Comparison of ENCODE assay signal across 10 cellular contexts in genomic region chr11:68659158-68659921, GRCh38. TPM values are rescaled to one million over a fixed set of nuclear protein-coding genes. Genes with fewer than 3 reads are reported as not detected.
DNase-seq lines count a peak whose midpoint lies in the region; ATAC-seq, FAIRE-seq and TF ChIP-seq lines count a peak whose summit lies in the region.
"Had no signal": no experiment of that assay in that cellular context is flagged by ENCODE, and none has a peak within 500 bp of the region (broad histone marks: within the 10 kb centered on the region; RNA-seq: fewer than 3 reads in every experiment).

No MANE protein-coding gene starts in this region.

- DNase-seq in AG20443 (ENCODE audit: low spot score) = peak; percentile 93
- DNase-seq in NCI-H146 treated with DMSO at 0.1 percent for 48 hours (lab: John Stamatoyannopoulos, UW; ENCODE audit: unreplicated experiment) = peak; percentile 86
- DNase-seq in HepG2 (ENCODE audit: low spot score) = peak; percentile 55
- no peak for DNase-seq in GM10266 (ENCODE audit: extremely low spot score)
- DNase-seq in activated gamma-delta T cell (lab: John Stamatoyannopoulos, UW) = no peak
- no peak for DNase-seq in HuH-7 (ENCODE audit: low spot score)

- H3K4me3 ChIP-seq in HepG2 (replicated peaks in 1 of 3; ENCODE audit: insufficient read depth in 1 of 3, low read depth in 2 of 3, low read length in 3 of 3) = no peak overlapping the region

- WGBS in HepG2 (ENCODE audit: low lambda C conversion rate) = 24% methylated on average over 20 of the region's 22 CpGs

- H4K20me1 ChIP-seq in HepG2 (ENCODE audit: insufficient read depth, low read length) = no peaks in the 10 kb centered on the region

- TF ChIP-seq RAD21 in HepG2 (CRISPR knock-in tag; IDR thresholded peaks at IDR 0.05) = no peak

- peaks cover 20% of the 10 kb centered on the region for H3K4me1 Mint-ChIP-seq in brain

- H3K36me3 ChIP-seq in HepG2 (replicated peaks in 1 of 2; ENCODE audit: control insufficient read depth in 1 of 2, insufficient read depth in 2 of 2, low read length in 2 of 2) = no peaks in the 10 kb centered on the region

- no peak for FAIRE-seq in HepG2 (lab: Jason Lieb, UNC)
- FAIRE-seq: TTC549 had no signal

- TF ChIP-seq POLR2A in HepG2 (IDR thresholded peaks at IDR 0.05; ENCODE audit: insufficient read depth in 1 of 2, low read depth in 2 of 2, low read length in 2 of 2) = no peak

- H3K4me2 ChIP-seq in HepG2 (ENCODE audit: low read depth, low read length) = no peak overlapping the region

- POLR2A ChIA-PET in HepG2 (lab: Yijun Ruan, JAX) = no interaction called here

- H3K4me1 ChIP-seq in HepG2 (ENCODE audit: insufficient read depth, low read length) = peaks cover 5% of the 10 kb centered on the region

- intact Hi-C loops in HepG2 (cut with micrococcal nuclease; ENCODE audit: unreplicated experiment) = loop anchor here (10.0 kb wide), 1 partner anchor 145 kb away; no protein-coding TSS in a partner anchor

- ATAC-seq in HepG2 (peak; percentile 80), GM19467 (IDR thresholded peaks at IDR 0.05; ENCODE audit: unreplicated experiment) (no peak)
- ATAC-seq: naive thymus-derived CD8-positive, alpha-beta T cell had no signal

- H3K27ac ChIP-seq in HepG2 (ENCODE audit: extremely low read length, insufficient read depth, low read length) = no peak overlapping the region

- no peaks in the 10 kb centered on the region for H3K36me3 Mint-ChIP-seq in brain

- CTCF ChIA-PET in HepG2 (lab: Yijun Ruan, JAX; ENCODE audit: low intra/inter-chr PET ratio, low total read pairs) = no interaction called here

- TF ChIP-seq CTCF in brain (conservative IDR thresholded peaks at IDR 0.05) (no peak), HepG2 (CRISPR knock-in tag; IDR thresholded peaks at IDR 0.05) (no peak), GM10266 (IDR thresholded peaks at IDR 0.05; ENCODE audit: control insufficient read depth, insufficient read depth, low read depth, missing control alignments) (no peak)

- H3K27me3 ChIP-seq in HepG2 (ENCODE audit: control insufficient read depth in 1 of 2, insufficient read depth in 2 of 2, low read length in 2 of 2) = peaks cover 10 to 74% of the 10 kb centered on the region in 2 experiments

- no TSS peak for BruUV-seq in HepG2 (replicated peaks; lab: Mats Ljungman, UMichigan)

- H3K9me3 ChIP-seq in HepG2 (ENCODE audit: low read length) = no peaks in the 10 kb centered on the region

- no peaks in the 10 kb centered on the region for H3K79me2 ChIP-seq in HepG2 (ENCODE audit: insufficient read depth, low read length)

- H3K27ac Mint-ChIP-seq in brain = peak overlapping the region; percentile 14 to 91 (median 76)
- H3K27ac Mint-ChIP-seq: naive thymus-derived CD8-positive, alpha-beta T cell had no signal

- in situ Hi-C loops in HepG2 (cut with HindIII; ENCODE audit: extremely low pct_ligation_motif_present, low pct_unique_long_range_greater_than_20kb) = no loop called here

- TF ChIP-seq EP300 in HepG2 (IDR thresholded peaks at IDR 0.05; ENCODE audit: low read depth in 2 of 2, low read length in 2 of 2) = no peak
- no peak for TF ChIP-seq EP300 in HepG2 (CRISPR knock-in tag; IDR thresholded peaks at IDR 0.05; ENCODE audit: borderline replicate concordance)

- H3K27me3 Mint-ChIP-seq in brain = peaks cover 65% of the 10 kb centered on the region

- H2AFZ ChIP-seq in HepG2 (ENCODE audit: low read length) = no peak overlapping the region

- no peak overlapping the region for H3K9ac ChIP-seq in HepG2 (ENCODE audit: insufficient read depth, low read depth, low read length)

- peak overlapping the region; percentile 5 to 64 (median 21) for H3K4me3 Mint-ChIP-seq in brain
- H3K4me3 Mint-ChIP-seq: naive thymus-derived CD8-positive, alpha-beta T cell had no signal

- H3K9me3 Mint-ChIP-seq in brain = peaks cover 3 to 27% (median 19%) of the 10 kb centered on the region in 5 experiments

TF ChIP-seq in HepG2, 621 proteins besides CTCF, POLR2A, EP300 and RAD21 (continues in another document):
- no peak for TF ChIP-seq TEF (CRISPR knock-in tag; IDR thresholded peaks at IDR 0.05)
- no peak for TF ChIP-seq IKZF5 (CRISPR knock-in tag; IDR thresholded peaks at IDR 0.05)
- no peak for TF ChIP-seq CBFB (CRISPR knock-in tag; IDR thresholded peaks at IDR 0.05)
- peak; percentile 41; the same call in 1 of the 2 replicates for TF ChIP-seq SOX5 (CRISPR knock-in tag; IDR thresholded peaks at IDR 0.05; ENCODE audit: borderline replicate concordance)
- TF ChIP-seq RFX5 (IDR thresholded peaks at IDR 0.05; ENCODE audit: low read depth, low read length) = peak; percentile 72
- no peak for TF ChIP-seq ZSCAN12 (CRISPR knock-in tag; IDR thresholded peaks at IDR 0.05)
- TF ChIP-seq TAF15 (IDR thresholded peaks at IDR 0.05; ENCODE audit: low read depth, low read length, poor library complexity, severe bottlenecking) = no peak
- TF ChIP-seq ZNF530 (CRISPR knock-in tag; IDR thresholded peaks at IDR 0.05; ENCODE audit: low read depth) = no peak
- TF ChIP-seq, protein P1, sequence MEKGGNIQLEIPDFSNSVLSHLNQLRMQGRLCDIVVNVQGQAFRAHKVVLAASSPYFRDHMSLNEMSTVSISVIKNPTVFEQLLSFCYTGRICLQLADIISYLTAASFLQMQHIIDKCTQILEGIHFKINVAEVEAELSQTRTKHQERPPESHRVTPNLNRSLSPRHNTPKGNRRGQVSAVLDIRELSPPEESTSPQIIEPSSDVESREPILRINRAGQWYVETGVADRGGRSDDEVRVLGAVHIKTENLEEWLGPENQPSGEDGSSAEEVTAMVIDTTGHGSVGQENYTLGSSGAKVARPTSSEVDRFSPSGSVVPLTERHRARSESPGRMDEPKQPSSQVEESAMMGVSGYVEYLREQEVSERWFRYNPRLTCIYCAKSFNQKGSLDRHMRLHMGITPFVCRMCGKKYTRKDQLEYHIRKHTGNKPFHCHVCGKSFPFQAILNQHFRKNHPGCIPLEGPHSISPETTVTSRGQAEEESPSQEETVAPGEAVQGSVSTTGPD (CRISPR knock-in tag; IDR thresholded peaks at IDR 0.05) = no peak
- TF ChIP-seq HOXD1 (CRISPR knock-in tag; IDR thresholded peaks at IDR 0.05) = no peak

RNA-seq across cellular contexts. Expression of gene GAL, which starts 25.0 kb away (rescaled TPM):
- polyA plus RNA-seq in brain (ENCODE audit: insufficient read depth, low read depth, low replicate concordance) (0.44 TPM), HepG2 (2011; rRNA removed) (not detected in 2 replicates)
- not detected in 2 replicates for total RNA-seq in HepG2 (2016; rRNA removed; fragmentation: Illumina TruSeq; extraction: Trizol)
- not detected in 2 replicates for total RNA-seq in HepG2 (2016; cell fraction: cytosol; rRNA removed; fragmentation: Illumina TruSeq; extraction: Trizol; ENCODE audit: low read depth)
- not detected in 2 replicates for total RNA-seq in HepG2 (2016; cell fraction: insoluble cytoplasmic fraction; rRNA removed; fragmentation: Illumina TruSeq; extraction: Trizol)
- not detected in 2 replicates for total RNA-seq in HepG2 (2016; cell fraction: membrane; rRNA removed; fragmentation: Illumina TruSeq; extraction: Trizol)
- not detected in 2 replicates for total RNA-seq in HepG2 (2016; cell fraction: nucleus; rRNA removed; fragmentation: Illumina TruSeq; extraction: Trizol)
- polyA plus RNA-seq in HepG2 (2011; cell fraction: cytosol; rRNA removed) = not detected in 2 replicates
- not detected in 2 replicates for polyA plus RNA-seq in HepG2 (2011; cell fraction: nucleus; rRNA removed)
- not detected in 2 replicates for polyA plus RNA-seq in HepG2 (2012)
- not detected in 2 replicates for polyA plus RNA-seq in HepG2 (2016; cell fraction: cytosol; fragmentation: Illumina TruSeq; extraction: Trizol; ENCODE audit: low read depth)
- not detected in 2 replicates for polyA plus RNA-seq in HepG2 (2016; cell fraction: insoluble cytoplasmic fraction; fragmentation: Illumina TruSeq; extraction: Trizol; ENCODE audit: low read depth)
- polyA plus RNA-seq in HepG2 (2016; cell fraction: membrane; fragmentation: Illumina TruSeq; extraction: Trizol; ENCODE audit: low read depth) = not detected in 2 replicates
- polyA plus RNA-seq in HepG2 (2016; cell fraction: nucleus; fragmentation: Illumina TruSeq; extraction: Trizol; ENCODE audit: insufficient read depth, low read depth) = not detected in 2 replicates
- polyA minus RNA-seq in HepG2 (2011; rRNA and poly(A)+ RNA removed; ENCODE audit: low replicate concordance) = 53.8 TPM in 1 of 2 replicates, not detected in the other
- polyA minus RNA-seq in HepG2 (2011; cell fraction: cytosol; rRNA and poly(A)+ RNA removed) = not detected in 2 replicates
- not detected in 2 replicates for polyA minus RNA-seq in HepG2 (2011; cell fraction: nucleus; rRNA and poly(A)+ RNA removed)
- total RNA-seq: naive thymus-derived CD8-positive, alpha-beta T cell had no signal
- polyA plus RNA-seq: naive thymus-derived CD8-positive, alpha-beta T cell had no signal

Comparison
In these comparisons a context has a peak if more than half of its experiments do, and no peak if none do; other contexts are left out.
1. DNase-seq: peak in AG20443 (single experiment), NCI-H146 treated with DMSO at 0.1 percent for 48 hours (single experiment) and HepG2 (single experiment); none in GM10266 (single experiment), activated gamma-delta T cell (single experiment) and HuH-7 (single experiment).